In the genomic region with DNA sequence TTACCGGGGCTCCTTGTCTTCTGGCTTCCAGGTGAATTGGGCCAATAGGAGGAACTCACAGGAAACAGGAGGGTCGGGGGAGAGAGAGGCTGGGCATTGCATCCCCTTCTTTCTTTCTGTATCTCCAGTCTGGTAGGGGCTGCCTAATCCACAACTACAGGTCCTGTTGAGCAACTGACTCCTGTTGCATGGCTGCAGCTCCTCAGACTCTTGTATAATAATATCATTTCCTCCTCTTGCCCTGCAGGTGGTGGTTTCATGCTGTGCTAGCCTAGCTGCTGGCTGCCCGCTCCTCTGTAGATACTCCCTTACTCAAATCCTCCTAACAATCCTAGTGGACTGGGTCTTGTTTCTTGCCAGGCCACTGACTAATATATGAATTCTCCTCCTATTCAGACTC, we compare ENCODE assay signal across 16 cellular contexts.
A peak's percentile ranks its signal among the peaks of the same experiment; 100 is the strongest.
DNase-seq lines count a peak whose midpoint lies in the region; ATAC-seq and TF ChIP-seq lines count a peak whose summit lies in the region.
"Had no signal": no experiment of that assay in that cellular context is flagged by ENCODE, and none has a peak within 500 bp of the region (broad histone marks: within the 10 kb centered on the region; RNA-seq: fewer than 3 reads in every experiment).

No MANE protein-coding gene starts in this region.

- H3K4me2 ChIP-seq in GM23248 (ENCODE audit: unreplicated experiment), result no peak overlapping the region

- H2AFZ ChIP-seq in GM23248, result no peak overlapping the region

- H3K9me3 ChIP-seq in RWPE2 (ENCODE audit: severe bottlenecking) (no peaks in the 10 kb centered on the region), iPS DF 6.9 (ENCODE audit: control insufficient read depth, insufficient read depth, low read length) (no peaks in the 10 kb centered on the region), GM23248 (ENCODE audit: low read depth) (no peaks in the 10 kb centered on the region)
- H3K9me3 ChIP-seq: mucosa of descending colon had no signal

- no peaks in the 10 kb centered on the region for H3K4me1 ChIP-seq in RWPE2 (ENCODE audit: insufficient read depth, poor library complexity, severe bottlenecking)
- H3K4me1 ChIP-seq in iPS DF 6.9 (ENCODE audit: control insufficient read depth, insufficient read depth, low read length), result peaks cover 2% of the 10 kb centered on the region; the same call in 1 of the 2 replicates
- no peaks in the 10 kb centered on the region for H3K4me1 ChIP-seq in GM23248 (ENCODE audit: insufficient read depth)

- in situ Hi-C loops in GM23248 (cut with MboI), result no loop called here

- no peaks in the 10 kb centered on the region for H3K79me2 ChIP-seq in GM23248 (ENCODE audit: insufficient read depth)

- TF ChIP-seq CTCF in RWPE2 (IDR thresholded peaks at IDR 0.05; ENCODE audit: poor library complexity, severe bottlenecking), result no peak

- no peaks in the 10 kb centered on the region for H3F3A ChIP-seq in GM23248 (ENCODE audit: insufficient read depth)

- H3K27ac ChIP-seq in RWPE2 (ENCODE audit: poor library complexity, severe bottlenecking) (no peak overlapping the region), iPS DF 6.9 (ENCODE audit: low read length) (no peak overlapping the region), GM23248 (no peak overlapping the region)
- H3K27ac ChIP-seq: WERI-Rb-1 had no signal

- DNase-seq in DMS153 treated with DMSO at 0.1 percent for 48 hours (lab: John Stamatoyannopoulos, UW; ENCODE audit: unreplicated experiment) (peak; percentile 9), HCEC 1CT (peak; percentile 3), RWPE2 (ENCODE audit: low spot score) (no peak), iPS DF 6.9 (ENCODE audit: low read depth, low spot score) (peak; percentile 63), LoVo (ENCODE audit: low spot score) (no peak), GM23248 (no peak)
- DNase-seq: cerebellar nuclear complex, hippocampal formation, mucosa of descending colon, NCI-H2029 treated with DMSO at 0.1 percent for 48 hours, NCI-H524 treated with DMSO at 0.1 percent for 48 hours, nucleus accumbens, SW 1271, WERI-Rb-1 had no signal

- H4K20me1 ChIP-seq in GM23248 (ENCODE audit: insufficient read depth), result no peaks in the 10 kb centered on the region

- 0 out of 3 replicates have a peak, but pooled peaks have one; percentile 25 for ATAC-seq in RWPE2 (ENCODE audit: low read depth)
- no peak for ATAC-seq in HG03565 (IDR thresholded peaks at IDR 0.05; ENCODE audit: unreplicated experiment)
- ATAC-seq: mucosa of descending colon, Panc1 had no signal

- H3K9ac ChIP-seq in GM23248, result no peak overlapping the region

- no peaks in the 10 kb centered on the region for H3K27me3 ChIP-seq in RWPE2 (ENCODE audit: insufficient read depth, poor library complexity, severe bottlenecking)
- H3K27me3 ChIP-seq in iPS DF 6.9 (ENCODE audit: control insufficient read depth, insufficient read depth, low read length), result no peaks in the 10 kb centered on the region
- no peaks in the 10 kb centered on the region for H3K27me3 ChIP-seq in GM23248 (replicated peaks; ENCODE audit: insufficient read depth)

- H3K4me3 ChIP-seq in RWPE2 (ENCODE audit: severe bottlenecking), result no peak overlapping the region
- H3K4me3 ChIP-seq in iPS DF 6.9 (ENCODE audit: low read length), result no peak overlapping the region
- no peak overlapping the region for H3K4me3 ChIP-seq in GM23248
- H3K4me3 ChIP-seq: mucosa of descending colon had no signal

- no peaks in the 10 kb centered on the region for H3K36me3 ChIP-seq in RWPE2 (ENCODE audit: low read depth)
- H3K36me3 ChIP-seq in iPS DF 6.9 (ENCODE audit: control insufficient read depth, insufficient read depth, low read length), result no peaks in the 10 kb centered on the region
- no peaks in the 10 kb centered on the region for H3K36me3 ChIP-seq in GM23248 (ENCODE audit: low read depth)
- H3K36me3 ChIP-seq: WERI-Rb-1 had no signal

- H3K9me2 ChIP-seq in GM23248 (ENCODE audit: insufficient read depth), result no peaks in the 10 kb centered on the region

- no CpG with 5 or more reads among the region's 3 CpGs for WGBS in iPS DF 6.9 (ENCODE audit: insufficient coverage, insufficient read length)
- 0 to 8% methylated on average over 3 of the region's 3 CpGs for WGBS in GM23248 (ENCODE audit: low coverage in 1 of 2, low lambda C conversion rate in 2 of 2, missing lambda C conversion rate in 2 of 2), 2 experiments

Comparison
In these comparisons a context has a peak if more than half of its experiments do, and no peak if none do; other contexts are left out.
1. DNase-seq: peak in DMS153 treated with DMSO at 0.1 percent for 48 hours (single experiment), HCEC 1CT (single experiment) and iPS DF 6.9 (single experiment); none in RWPE2 (single experiment), LoVo (single experiment) and GM23248 (single experiment).